ENCODE assay signal across 8 cellular contexts in genomic region chr1:183024352-183025337, GRCh38. TPM values are rescaled to one million over a fixed set of nuclear protein-coding genes. Genes with fewer than 3 reads are reported as not detected.
DNase-seq lines count a peak whose midpoint lies in the region; ATAC-seq and TF ChIP-seq lines count a peak whose summit lies in the region.

No MANE protein-coding gene starts in this region.

- H3K4me1 ChIP-seq in BLaER1 treated with 17β-estradiol and CSF1 and Interleukin-3, amounts not matched to agents 10 nM and 100 nM, result peaks cover 47 to 66% (median 55%) of the 10 kb centered on the region in 10 experiments
- H3K4me1 ChIP-seq in IMR-90 (ENCODE audit: control insufficient read depth, insufficient read depth, low read length) (peaks cover 11% of the 10 kb centered on the region), vagina (peaks cover 42% of the 10 kb centered on the region)

- peaks cover 0 to 30% (median 19%) of the 10 kb centered on the region in 11 experiments; a peak in 15 of 22 replicates for H3K36me3 ChIP-seq in BLaER1 treated with 17β-estradiol and CSF1 and Interleukin-3, amounts not matched to agents 10 nM and 100 nM
- H3K36me3 ChIP-seq in IMR-90 (ENCODE audit: control insufficient read depth, insufficient read depth, low read length) (peaks cover 4% of the 10 kb centered on the region; the same call in 1 of the 2 replicates), vagina (no peaks in the 10 kb centered on the region)

- peak overlapping the region; percentile 21 for H2BK120ac ChIP-seq in IMR-90 (ENCODE audit: low read depth, low read length)

- H3K27ac ChIP-seq in BLaER1 treated with 17β-estradiol and CSF1 and Interleukin-3, amounts not matched to agents 10 nM and 100 nM, result peak overlapping the region in 10 of 11 experiments; percentile 95 to 100 (median 99); a peak in 19 of 22 replicates
- H3K27ac ChIP-seq in IMR-90 (ENCODE audit: insufficient read depth, low read length), result peak overlapping the region; percentile 56
- peak overlapping the region; percentile 100 for H3K27ac ChIP-seq in vagina

- H3K27me3 ChIP-seq in BLaER1 treated with 17β-estradiol and CSF1 and Interleukin-3, amounts not matched to agents 10 nM and 100 nM, result no peaks in the 10 kb centered on the region
- H3K27me3 ChIP-seq in IMR-90 (ENCODE audit: control insufficient read depth, insufficient read depth, low read length), result no peaks in the 10 kb centered on the region
- H3K27me3 ChIP-seq in vagina, result no peaks in the 10 kb centered on the region

- H3K4me3 ChIP-seq in BLaER1 treated with 17β-estradiol and CSF1 and Interleukin-3, amounts not matched to agents 10 nM and 100 nM, result peak overlapping the region; percentile 81 to 98 (median 86)
- H3K4me3 ChIP-seq in IMR-90 (ENCODE audit: insufficient read depth, low read depth, low read length) (peak overlapping the region; percentile 84), astrocyte of the cerebellum (ENCODE audit: low read depth, low read length) (peak overlapping the region; percentile 89), vagina (peak overlapping the region; percentile 83 to 98)

- H3K18ac ChIP-seq in IMR-90 (ENCODE audit: low read depth, low read length), result peak overlapping the region; percentile 73

- POLR2A ChIA-PET in IMR-90 (lab: Charles Lee; ENCODE audit: unreplicated experiment), result no interaction called here

- BruUV-seq in IMR-90 (replicated peaks; lab: Mats Ljungman, UMichigan), result no TSS peak

- no CpG with 5 or more reads among the region's 14 CpGs for WGBS in IMR-90 (ENCODE audit: extremely low coverage in 2 of 2, insufficient read length in 1 of 2), 2 experiments

- intact Hi-C loops in IMR-90 (cut with micrococcal nuclease) (loop anchor here (1.0 to 5.0 kb wide), 6 partner anchors 62 to 448 kb away; partner anchors contain the start of gene SMG7), vagina (cut with DNase I) (loop anchor here (10.0 kb wide), 2 partner anchors 50 to 110 kb away; no protein-coding TSS in a partner anchor)

- peaks cover 13 to 59% (median 44%) of the 10 kb centered on the region in 11 experiments; a peak in 16 of 22 replicates for H4K20me1 ChIP-seq in BLaER1 treated with 17β-estradiol and CSF1 and Interleukin-3, amounts not matched to agents 10 nM and 100 nM
- H4K20me1 ChIP-seq in IMR-90 (ENCODE audit: insufficient read depth, low read length), result peaks cover 48% of the 10 kb centered on the region

- no peak for ATAC-seq in IMR-90 (ENCODE audit: low read depth)

- peak overlapping the region; percentile 21 for H2AK9ac ChIP-seq in IMR-90 (replicated peaks; ENCODE audit: low read depth, low read length, poor library complexity)

- peaks cover 10% of the 10 kb centered on the region for H3K9me1 ChIP-seq in IMR-90 (ENCODE audit: insufficient read depth, low read length)

- H3K56ac ChIP-seq in IMR-90 (ENCODE audit: extremely low read depth, insufficient read depth, low read length), result peak overlapping the region; percentile 88

- in situ Hi-C loops in IMR-90 (cut with MboI; ENCODE audit: low sequenced_read_pairs), result loop anchor here (5.0 to 10.0 kb wide), 2 partner anchors 67 to 210 kb away; no protein-coding TSS in a partner anchor
- in situ Hi-C loops in astrocyte of the cerebellum (cut with HindIII; ENCODE audit: low sequenced_read_pairs), result no loop called here

- H3K9ac ChIP-seq in BLaER1 treated with 17β-estradiol and CSF1 and Interleukin-3, amounts not matched to agents 10 nM and 100 nM, result peak overlapping the region; percentile 94 to 99 (median 99)
- peak overlapping the region; percentile 95 for H3K9ac ChIP-seq in IMR-90 (ENCODE audit: low read depth, low read length)

- peak overlapping the region; percentile 16 for H2BK20ac ChIP-seq in IMR-90 (ENCODE audit: low read depth, low read length)

- peak overlapping the region; percentile 97 for H2BK5ac ChIP-seq in IMR-90 (ENCODE audit: low read depth, low read length, poor library complexity, severe bottlenecking)

- TF ChIP-seq CTCF in IMR-90 (conservative IDR thresholded peaks at IDR 0.05; ENCODE audit: low read depth, low read length) (no peak), astrocyte of the cerebellum (IDR thresholded peaks at IDR 0.05; ENCODE audit: low read depth, low read length, missing control alignments) (no peak), vagina (IDR thresholded peaks at IDR 0.05) (no peak)

- dilution Hi-C loops in IMR-90 (cut with HindIII; ENCODE audit: low sequenced_read_pairs, unreplicated experiment), result no loop called here

- 0 out of 2 replicates have a peak, but pooled peaks have one; percentile 1 for TF ChIP-seq RAD21 in IMR-90 (IDR thresholded peaks at IDR 0.05; ENCODE audit: low read length)

- no peaks in the 10 kb centered on the region for H3K9me3 ChIP-seq in BLaER1 treated with 17β-estradiol and CSF1 and Interleukin-3, amounts not matched to agents 10 nM and 100 nM (replicated peaks in 1 of 11)
- no peaks in the 10 kb centered on the region for H3K9me3 ChIP-seq in IMR-90 (ENCODE audit: control insufficient read depth, insufficient read depth, low read length)
- H3K9me3 ChIP-seq in vagina, result no peaks in the 10 kb centered on the region

- H4K5ac ChIP-seq in IMR-90 (ENCODE audit: low read depth, low read length), result peak overlapping the region; percentile 46; the same call in 1 of the 2 replicates

- peak overlapping the region; percentile 72 for H3K14ac ChIP-seq in IMR-90 (replicated peaks; ENCODE audit: low read depth, low read length)

- H2AFZ ChIP-seq in IMR-90 (replicated peaks; ENCODE audit: low read length, poor library complexity), result peak overlapping the region; percentile 71

- CTCF ChIA-PET in IMR-90 (lab: Yijun Ruan, JAX), result interaction anchor here (0.6 kb wide), 1 partner anchor 73 kb away, joined by 4 read pairs; no protein-coding TSS in a partner anchor

- H4K8ac ChIP-seq in IMR-90 (ENCODE audit: low read depth in 2 of 2, low read length in 2 of 2), result peak overlapping the region; percentile 15 to 53; a peak in 3 of 4 replicates

- peak overlapping the region; percentile 62 for H4K91ac ChIP-seq in IMR-90 (ENCODE audit: insufficient read depth, low read depth, low read length)

- peak overlapping the region; percentile 35; the same call in 2 of the 3 replicates for H2BK15ac ChIP-seq in IMR-90 (ENCODE audit: low read depth, low read length)

- H3K79me1 ChIP-seq in IMR-90 (ENCODE audit: low read depth in 1 of 2, low read length in 2 of 2), result peaks cover 4 to 34% of the 10 kb centered on the region in 2 experiments; a peak in 2 of 4 replicates

- H3K4me2 ChIP-seq in BLaER1 treated with 17β-estradiol and CSF1 and Interleukin-3, amounts not matched to agents 10 nM and 100 nM, result peak overlapping the region; percentile 79 to 98 (median 89)
- H3K4me2 ChIP-seq in IMR-90 (ENCODE audit: low read depth, low read length), result peak overlapping the region; percentile 82

- H2AK5ac ChIP-seq in IMR-90 (ENCODE audit: low read depth, low read length), result peak overlapping the region; percentile 74

- DNase-seq in IMR-90 (no peak), astrocyte of the cerebellum (ENCODE audit: low read depth) (no peak), lung microvascular endothelial cell (ENCODE audit: low read depth in 2 of 2) (peak; percentile 31 to 43), vagina (ENCODE audit: extremely low spot score in 2 of 2) (no peak), islet precursor cell (no peak), NCI-H345 treated with DMSO at 0.1 percent for 48 hours (lab: John Stamatoyannopoulos, UW; ENCODE audit: unreplicated experiment) (no peak)
- DNase-seq in activated effector memory CD4-positive, alpha-beta T cell treated with Interleukin-2 at 50 U/mL for 16 hours, result no peak

- peak overlapping the region; percentile 82 for H3K23ac ChIP-seq in IMR-90 (ENCODE audit: low read depth, low read length)

- TF ChIP-seq POLR2A in IMR-90 (IDR thresholded peaks at IDR 0.05; ENCODE audit: low read depth, low read length) (no peak), vagina (IDR thresholded peaks at IDR 0.05) (no peak)

- H3K4ac ChIP-seq in IMR-90 (ENCODE audit: low read depth, low read length), result peak overlapping the region; percentile 62

TF ChIP-seq in IMR-90, 13 proteins besides CTCF, POLR2A, EP300 and RAD21:
- no peak for TF ChIP-seq CEBPB (IDR thresholded peaks at IDR 0.05; ENCODE audit: low read depth, low read length)
- peak; percentile 58; the same call in 1 of the 2 replicates for TF ChIP-seq MXI1 (IDR thresholded peaks at IDR 0.05; ENCODE audit: borderline replicate concordance, low read depth, low read length)
- TF ChIP-seq BHLHE40 (IDR thresholded peaks at IDR 0.05; ENCODE audit: low read depth, low read length), result no peak

RNA-seq across cellular contexts. Expression of gene LAMC1, which starts 1.4 kb away (rescaled TPM):
- total RNA-seq in IMR-90 (2012; rRNA removed) (361 and 394 TPM in 2 replicates), lung microvascular endothelial cell (240 and 248 TPM in 2 replicates), vagina (217 TPM)
- 223 and 249 TPM in 2 replicates for polyA plus RNA-seq in IMR-90 (2012; rRNA removed)
- 90.5 and 125 TPM in 2 replicates for polyA plus RNA-seq in IMR-90 (2012; cell fraction: cytosol; rRNA removed)
- polyA plus RNA-seq in IMR-90 (2012; cell fraction: nucleus; rRNA removed; ENCODE audit: low replicate concordance), result 105 and 251 TPM in 2 replicates

Comparison
In these comparisons a context has a peak if more than half of its experiments do, and no peak if none do; other contexts are left out.
1. DNase-seq: peak in lung microvascular endothelial cell (2 of 2); none in IMR-90 (single experiment), astrocyte of the cerebellum (single experiment), vagina (0 of 2), islet precursor cell (single experiment), NCI-H345 treated with DMSO at 0.1 percent for 48 hours (single experiment) and activated effector memory CD4-positive, alpha-beta T cell treated with Interleukin-2 at 50 U/mL for 16 hours (single experiment).
2. Peak in every context shown above with its lines, with median percentiles within 50 percentile points of each other: H3K27ac ChIP-seq and H3K4me3 ChIP-seq.